ENCODE assay signal across 10 cellular contexts in the genomic region with DNA sequence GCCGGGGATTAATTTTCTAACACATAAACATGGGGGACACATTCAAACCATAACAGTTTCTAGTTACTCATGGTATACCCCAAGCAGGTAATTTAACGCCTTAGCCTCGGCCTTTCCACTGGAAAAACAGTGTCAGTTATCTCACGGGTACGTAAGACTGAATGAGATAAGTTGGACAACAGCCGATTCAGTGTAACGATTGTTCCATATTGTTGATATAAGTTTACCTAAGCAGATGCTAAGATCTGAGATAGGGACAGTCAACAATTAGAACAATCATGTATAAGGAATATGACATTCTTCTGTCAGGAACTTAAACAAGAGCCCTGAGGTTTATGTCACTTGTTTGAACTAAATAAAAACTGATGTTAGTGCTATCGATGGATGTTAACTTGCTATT.
DNase-seq lines count a peak whose midpoint lies in the region; TF ChIP-seq lines count a peak whose summit lies in the region.
"Had no signal": no experiment of that assay in that cellular context is flagged by ENCODE, and none has a peak within 500 bp of the region (broad histone marks: within the 10 kb centered on the region; RNA-seq: fewer than 3 reads in every experiment).

No MANE protein-coding gene starts in this region.

- H3K27ac Mint-ChIP-seq in HFFc6: peak overlapping the region; percentile 91
- H3K27ac Mint-ChIP-seq: T-helper 1 cell treated with Interleukin-12 subunit alpha and Interleukin-12 subunit beta and Interleukin-4 antibody, amounts not matched to agents 30 μg/mL and 1 μg/mL, for 36 hours had no signal

- peaks cover 84% of the 10 kb centered on the region for H3F3A ChIP-seq in smooth muscle cell (ENCODE audit: low read depth)

- TF ChIP-seq CTCF in HFFc6 (IDR thresholded peaks at IDR 0.05) (no peak), ascending aorta (IDR thresholded peaks at IDR 0.05) (no peak), liver (IDR thresholded peaks at IDR 0.05; ENCODE audit: low read depth, low read length, missing input control) (no peak), smooth muscle cell (IDR thresholded peaks at IDR 0.05; ENCODE audit: borderline replicate concordance, insufficient read depth, poor library complexity, severe bottlenecking) (no peak), GM20000 (IDR thresholded peaks at IDR 0.05; ENCODE audit: extremely low read depth, missing control alignments) (no peak)

- H3K9ac ChIP-seq in liver (ENCODE audit: low read depth in 1 of 2, low read length in 2 of 2) (no peak overlapping the region), smooth muscle cell (ENCODE audit: low read depth) (peak overlapping the region; percentile 89)

- H3K4me1 ChIP-seq in ascending aorta (peaks cover 4 to 74% of the 10 kb centered on the region in 2 donors), liver (ENCODE audit: control insufficient read depth in 4 of 4, insufficient read depth in 4 of 4, low read length in 3 of 4) (no peaks in the 10 kb centered on the region), smooth muscle cell (ENCODE audit: low read depth) (peaks cover 22% of the 10 kb centered on the region)

- no peaks in the 10 kb centered on the region for H3K9me3 Mint-ChIP-seq in HFFc6
- H3K9me3 Mint-ChIP-seq: T-helper 1 cell treated with Interleukin-12 subunit alpha and Interleukin-12 subunit beta and Interleukin-4 antibody, amounts not matched to agents 30 μg/mL and 1 μg/mL, for 36 hours had no signal

- peaks cover 49% of the 10 kb centered on the region for H3K79me2 ChIP-seq in smooth muscle cell (ENCODE audit: low read depth)

- no peak overlapping the region for H2AFZ ChIP-seq in smooth muscle cell (ENCODE audit: low read depth)

- H3K27me3 Mint-ChIP-seq in HFFc6 (ENCODE audit: insufficient read depth): peaks cover 10% of the 10 kb centered on the region

- peak overlapping the region; percentile 80 to 84 for H3K27ac ChIP-seq in ascending aorta
- H3K27ac ChIP-seq in liver (ENCODE audit: low read depth in 1 of 2, low read length in 2 of 2): peak overlapping the region; percentile 64 to 66
- H3K27ac ChIP-seq in smooth muscle cell (ENCODE audit: low read depth): peak overlapping the region; percentile 99

- H3K9me3 ChIP-seq in ascending aorta (no peaks in the 10 kb centered on the region), liver (ENCODE audit: control insufficient read depth in 4 of 4, low read length in 3 of 4) (no peaks in the 10 kb centered on the region), smooth muscle cell (replicated peaks; ENCODE audit: low read depth) (no peaks in the 10 kb centered on the region)
- H3K9me3 ChIP-seq: MG63 had no signal

- H3K4me1 Mint-ChIP-seq in HFFc6 (ENCODE audit: low read depth): peaks cover 86% of the 10 kb centered on the region

- WGBS in liver: 90% methylated on average over 8 of the region's 8 CpGs
- 70% methylated on average over 8 of the region's 8 CpGs for WGBS in smooth muscle cell (ENCODE audit: low lambda C conversion rate)

- peak overlapping the region; percentile 37 for H3K4me3 Mint-ChIP-seq in HFFc6
- H3K4me3 Mint-ChIP-seq: T-helper 1 cell treated with Interleukin-12 subunit alpha and Interleukin-12 subunit beta and Interleukin-4 antibody, amounts not matched to agents 30 μg/mL and 1 μg/mL, for 36 hours had no signal

- H3K36me3 ChIP-seq in ascending aorta (no peaks in the 10 kb centered on the region), liver (ENCODE audit: control insufficient read depth in 4 of 4, insufficient read depth in 3 of 4, low read depth in 1 of 4, low read length in 3 of 4) (peaks cover 18 to 40% (median 31%) of the 10 kb centered on the region in 4 donors), smooth muscle cell (ENCODE audit: low read depth) (peaks cover 5% of the 10 kb centered on the region)

- peak overlapping the region; percentile 77 for H3K4me2 ChIP-seq in smooth muscle cell

- intact Hi-C loops in ascending aorta (cut with DNase I): loop anchor here (5.0 kb wide), 1 partner anchor 190 kb away; no protein-coding TSS in a partner anchor

- H3K27me3 ChIP-seq in ascending aorta: no peaks in the 10 kb centered on the region
- no peaks in the 10 kb centered on the region for H3K27me3 ChIP-seq in liver (ENCODE audit: control insufficient read depth in 4 of 4, insufficient read depth in 4 of 4, low read length in 3 of 4)
- H3K27me3 ChIP-seq in smooth muscle cell (ENCODE audit: low read depth): no peaks in the 10 kb centered on the region
- H3K27me3 ChIP-seq: MG63 had no signal

- peaks cover 58% of the 10 kb centered on the region for H3K36me3 Mint-ChIP-seq in HFFc6 (ENCODE audit: low read depth)

- no peak for TF ChIP-seq RAD21 in liver (IDR thresholded peaks at IDR 0.05)

- DNase-seq in HFFc6 (no peak), ascending aorta (ENCODE audit: low spot score in 2 of 2) (peak in 1 of 2 donors; percentile 58), smooth muscle cell (lab: John Stamatoyannopoulos, UW; ENCODE audit: unreplicated experiment) (no peak), DMS153 treated with DMSO at 0.1 percent for 48 hours (lab: John Stamatoyannopoulos, UW; ENCODE audit: unreplicated experiment) (no peak), SIG-M5 (lab: John Stamatoyannopoulos, UW) (no peak), GM20000 (ENCODE audit: low spot score) (no peak), foreskin melanocyte (no peak)

- peaks cover 93% of the 10 kb centered on the region for H4K20me1 ChIP-seq in smooth muscle cell (ENCODE audit: low read depth)

- H3K4me3 ChIP-seq in ascending aorta (no peak overlapping the region), liver (ENCODE audit: low read depth in 1 of 3, low read length in 3 of 3) (no peak overlapping the region), smooth muscle cell (no peak overlapping the region)
- H3K4me3 ChIP-seq: MG63 had no signal

TF ChIP-seq in liver, 16 proteins besides CTCF, POLR2A, EP300 and RAD21:
- no peak for TF ChIP-seq FOXA2 (IDR thresholded peaks at IDR 0.05)
- TF ChIP-seq JUND (IDR thresholded peaks at IDR 0.05): no peak
- TF ChIP-seq TAF1 (conservative IDR thresholded peaks at IDR 0.05): no peak
- no peak for TF ChIP-seq EGR1 (IDR thresholded peaks at IDR 0.05; ENCODE audit: low read depth in 2 of 2)
- TF ChIP-seq REST (IDR thresholded peaks at IDR 0.05): no peak
- no peak for TF ChIP-seq FOXA1 (IDR thresholded peaks at IDR 0.05)
- TF ChIP-seq YY1 (IDR thresholded peaks at IDR 0.05): no peak
- TF ChIP-seq, protein P1, sequence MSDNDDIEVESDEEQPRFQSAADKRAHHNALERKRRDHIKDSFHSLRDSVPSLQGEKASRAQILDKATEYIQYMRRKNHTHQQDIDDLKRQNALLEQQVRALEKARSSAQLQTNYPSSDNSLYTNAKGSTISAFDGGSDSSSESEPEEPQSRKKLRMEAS (IDR thresholded peaks at IDR 0.05): no peak
- TF ChIP-seq RXRA (IDR thresholded peaks at IDR 0.05): no peak
